Comparison of ENCODE assay signal across 19 cellular contexts in genomic region chr3:26647078-26647477, GRCh38. TPM values are rescaled to one million over a fixed set of nuclear protein-coding genes. Genes with fewer than 3 reads are reported as not detected.
"Had no signal": no experiment of that assay in that cellular context is flagged by ENCODE, and none has a peak within 500 bp of the region (broad histone marks: within the 10 kb centered on the region; RNA-seq: fewer than 3 reads in every experiment).

No MANE protein-coding gene starts in this region.

- H3K4me2 ChIP-seq: neural progenitor cell had no signal

- H3K27ac ChIP-seq: left ventricle myocardium inferior, lower lobe of right lung, neural progenitor cell, ovary, right atrium auricular region, sigmoid colon had no signal

- H3K36me3 Mint-ChIP-seq: memory B cell; natural killer cell treated with Interleukin-12 subunit alpha and Interleukin-12 subunit beta and Interleukin-15 and Interleukin-18, amount 100 ng/mL, for 72 hours; neural progenitor cell had no signal

- H3K27ac Mint-ChIP-seq: memory B cell; natural killer cell treated with Interleukin-12 subunit alpha and Interleukin-12 subunit beta and Interleukin-15 and Interleukin-18, amount 100 ng/mL, for 72 hours; neural progenitor cell had no signal

- H2AFZ ChIP-seq: neural progenitor cell had no signal

- DNase-seq: cortex of kidney; dorsolateral prefrontal cortex; effector CD8-positive, alpha-beta T cell; kidney; left cardiac atrium; left ventricle myocardium inferior; lower lobe of right lung; midbrain; nucleus accumbens; ovary; sigmoid colon; small intestine; stimulated activated CD4-positive, alpha-beta T cell treated with anti-CD3 and anti-CD28 coated beads, Interleukin-2, amount 100 ng/mL, for 48 hours; stimulated activated naive CD4-positive, alpha-beta T cell treated with Interleukin-2 at 50 U/mL for 16 hours; trophoblast cell had no signal

- ATAC-seq: left cardiac atrium; lower lobe of right lung; natural killer cell treated with Interleukin-12 subunit alpha and Interleukin-12 subunit beta and Interleukin-15 and Interleukin-18, amount 100 ng/mL, for 72 hours had no signal

- H3K4me1 ChIP-seq: lower lobe of right lung had no signal

- H3K36me3 ChIP-seq: left ventricle myocardium inferior, lower lobe of right lung, neural progenitor cell, ovary, right atrium auricular region, sigmoid colon had no signal

- H3K4me1 Mint-ChIP-seq: memory B cell had no signal

- H3K27me3 ChIP-seq: dorsolateral prefrontal cortex, neural progenitor cell, ovary, right atrium auricular region, sigmoid colon had no signal

- H3K27me3 Mint-ChIP-seq: memory B cell; natural killer cell treated with Interleukin-12 subunit alpha and Interleukin-12 subunit beta and Interleukin-15 and Interleukin-18, amount 100 ng/mL, for 72 hours had no signal

- H3K4me3 ChIP-seq: dorsolateral prefrontal cortex, left ventricle myocardium inferior, lower lobe of right lung, neural progenitor cell, ovary, right atrium auricular region, sigmoid colon had no signal

- H3K9me3 Mint-ChIP-seq: neural progenitor cell had no signal

- H3K4me3 Mint-ChIP-seq: memory B cell; natural killer cell treated with Interleukin-12 subunit alpha and Interleukin-12 subunit beta and Interleukin-15 and Interleukin-18, amount 100 ng/mL, for 72 hours; neural progenitor cell had no signal

RNA-seq across cellular contexts. Expression of gene LRRC3B, which starts 24.5 kb away (rescaled TPM):
- total RNA-seq: natural killer cell treated with Interleukin-12 subunit alpha and Interleukin-12 subunit beta and Interleukin-15 and Interleukin-18, amount 100 ng/mL, for 72 hours had no signal
